ENCODE assay signal across 8 cellular contexts in the genomic region with DNA sequence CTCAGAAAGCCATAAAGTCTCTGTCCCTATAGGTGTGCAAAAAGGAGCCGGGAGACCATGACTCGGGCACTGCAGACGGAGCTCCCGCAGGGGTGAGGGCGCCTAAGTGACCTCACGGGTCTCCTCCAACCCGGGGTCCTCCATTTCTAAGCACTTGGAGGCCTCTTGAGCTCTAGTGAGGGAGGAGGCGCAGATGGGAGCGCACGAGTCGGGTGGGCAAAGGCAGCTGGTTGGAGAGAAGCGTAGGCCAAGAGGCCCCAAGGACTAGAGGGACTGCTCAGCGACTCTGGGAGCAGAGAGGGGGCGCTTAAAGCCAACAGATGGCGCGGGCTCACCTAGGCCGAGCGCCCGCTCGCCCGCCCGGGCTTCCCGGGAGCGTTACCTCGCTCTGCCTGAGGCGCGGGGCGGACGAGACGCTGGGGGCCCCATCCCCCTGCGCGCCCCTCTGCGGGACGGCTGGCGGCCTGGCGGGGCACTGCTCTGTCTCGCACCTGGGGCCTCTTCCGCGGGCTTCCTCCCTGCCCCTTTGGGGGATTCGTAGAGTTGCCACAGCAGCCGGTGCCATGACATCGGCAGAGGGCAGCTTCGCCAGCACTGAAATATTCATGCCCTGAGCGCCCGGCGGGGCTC. TPM values are rescaled to one million over a fixed set of nuclear protein-coding genes. Genes with fewer than 3 reads are reported as not detected.
A peak's percentile ranks its signal among the peaks of the same experiment; 100 is the strongest.
DNase-seq lines count a peak whose midpoint lies in the region; ATAC-seq, FAIRE-seq and TF ChIP-seq lines count a peak whose summit lies in the region.

No MANE protein-coding gene starts in this region.

- no peaks in the 10 kb centered on the region for H3K9me2 ChIP-seq in PC-3 (replicated peaks; ENCODE audit: low read length)

- no peak overlapping the region for H3K4me2 ChIP-seq in DND-41 (ENCODE audit: insufficient read depth, low read length)
- no peak overlapping the region for H3K4me2 ChIP-seq in PC-3 (ENCODE audit: low read length)

- H3F3A ChIP-seq in PC-3 (ENCODE audit: low read length, unreplicated experiment) = no peaks in the 10 kb centered on the region

- no peaks in the 10 kb centered on the region for H3K79me2 ChIP-seq in DND-41 (ENCODE audit: insufficient read depth, low read length)
- H3K79me2 ChIP-seq in PC-3 (ENCODE audit: low read length) = no peaks in the 10 kb centered on the region

- H3K27me3 ChIP-seq in DND-41 (ENCODE audit: insufficient read depth, low read length, poor library complexity) = peaks cover 32% of the 10 kb centered on the region
- H3K27me3 ChIP-seq in PC-3 (ENCODE audit: low read length) = peaks cover 22% of the 10 kb centered on the region

- H3K9ac ChIP-seq in DND-41 (ENCODE audit: low read depth, low read length) (no peak overlapping the region), PC-3 (ENCODE audit: low read length) (no peak overlapping the region)

- DNase-seq in DND-41 (no peak), NCI-H1105 treated with DMSO at 0.1 percent for 48 hours (lab: John Stamatoyannopoulos, UW) (peak; percentile 70), frontal cortex (ENCODE audit: low spot score in 2 of 2) (peak; percentile 71 to 72), omental fat pad (ENCODE audit: low spot score) (no peak), PC-3 (no peak), T1000 (lab: John Stamatoyannopoulos, UW) (no peak)
- DNase-seq in activated CD8-positive, alpha-beta memory T cell treated with anti-CD3 and anti-CD28 coated beads, Interleukin-2, amount 50 U/mL, for 48 hours = peak; percentile 64

- H2AFZ ChIP-seq in DND-41 (ENCODE audit: low read depth, low read length) (no peak overlapping the region), PC-3 (ENCODE audit: low read length) (no peak overlapping the region)

- POLR2A ChIA-PET in PC-3 (lab: Charles Lee; ENCODE audit: unreplicated experiment) = no interaction called here

- H3K9me3 ChIP-seq in DND-41 (ENCODE audit: insufficient read depth, low read length, severe bottlenecking) (no peaks in the 10 kb centered on the region), PC-3 (ENCODE audit: low read length) (no peaks in the 10 kb centered on the region)

- no peak for FAIRE-seq in frontal cortex (lab: Jason Lieb, UNC)

- no peak overlapping the region for H3K4me3 ChIP-seq in DND-41 (ENCODE audit: low read depth in 1 of 2, low read length in 2 of 2)
- no peak overlapping the region for H3K4me3 ChIP-seq in PC-3 (ENCODE audit: low read length)

- H4K20me1 ChIP-seq in DND-41 (ENCODE audit: insufficient read depth, low read length) = no peaks in the 10 kb centered on the region; the same call in 1 of the 2 replicates
- H4K20me1 ChIP-seq in PC-3 (ENCODE audit: low read length) = no peaks in the 10 kb centered on the region

- BruUV-seq in PC-3 (replicated peaks; lab: Mats Ljungman, UMichigan) = no TSS peak

- H3K4me1 ChIP-seq in DND-41 (ENCODE audit: insufficient read depth, low read length) (no peaks in the 10 kb centered on the region), PC-3 (ENCODE audit: insufficient read depth, low read length) (no peaks in the 10 kb centered on the region)

- H3K36me3 ChIP-seq in DND-41 (ENCODE audit: insufficient read depth, low read length) (no peaks in the 10 kb centered on the region), PC-3 (ENCODE audit: low read depth, low read length) (no peaks in the 10 kb centered on the region)

- intact Hi-C loops in PC-3 (cut with micrococcal nuclease) = no loop called here

- ATAC-seq in DND-41 (ENCODE audit: insufficient read depth, low read depth) (peak; percentile 37; the same call in 2 of the 3 replicates), omental fat pad (ENCODE audit: low FRiP score) (peak; percentile 74), PC-3 (no peak), HG02571 (IDR thresholded peaks at IDR 0.05; ENCODE audit: unreplicated experiment) (no peak)

- TF ChIP-seq CTCF in DND-41 (IDR thresholded peaks at IDR 0.05; ENCODE audit: borderline replicate concordance, extremely low read depth, low read length, poor library complexity, severe bottlenecking) (no peak), omental fat pad (IDR thresholded peaks at IDR 0.05) (no peak), PC-3 (conservative IDR thresholded peaks at IDR 0.05; ENCODE audit: low read depth, low read length) (no peak)

- CTCF ChIA-PET in PC-3 (lab: Charles Lee) = no interaction called here

- H3K27ac ChIP-seq in DND-41 (ENCODE audit: low read length) (no peak overlapping the region), PC-3 (ENCODE audit: low read length) (no peak overlapping the region)

RNA-seq across cellular contexts. Expression of gene CDH23, which starts 0.5 kb away (rescaled TPM):
- total RNA-seq in frontal cortex = 3.3 TPM
- 10 to 100 TPM; 25.3 to 41.9 (median 34.4) TPM for total RNA-seq in omental fat pad
- total RNA-seq in PC-3 (2014; rRNA removed) = not detected in 2 replicates

Comparison
In these comparisons a context has a peak if more than half of its experiments do, and no peak if none do; other contexts are left out.
1. ATAC-seq: peak in DND-41 (single experiment) and omental fat pad (single experiment); none in PC-3 (single experiment) and HG02571 (single experiment).
2. DNase-seq: peak in NCI-H1105 treated with DMSO at 0.1 percent for 48 hours (single experiment), activated CD8-positive, alpha-beta memory T cell treated with anti-CD3 and anti-CD28 coated beads, Interleukin-2, amount 50 U/mL, for 48 hours (single experiment) and frontal cortex (2 of 2); none in DND-41 (single experiment), omental fat pad (single experiment), PC-3 (single experiment) and T1000 (single experiment).